Comparison of ENCODE assay signal across 23 cellular contexts in the genomic region with DNA sequence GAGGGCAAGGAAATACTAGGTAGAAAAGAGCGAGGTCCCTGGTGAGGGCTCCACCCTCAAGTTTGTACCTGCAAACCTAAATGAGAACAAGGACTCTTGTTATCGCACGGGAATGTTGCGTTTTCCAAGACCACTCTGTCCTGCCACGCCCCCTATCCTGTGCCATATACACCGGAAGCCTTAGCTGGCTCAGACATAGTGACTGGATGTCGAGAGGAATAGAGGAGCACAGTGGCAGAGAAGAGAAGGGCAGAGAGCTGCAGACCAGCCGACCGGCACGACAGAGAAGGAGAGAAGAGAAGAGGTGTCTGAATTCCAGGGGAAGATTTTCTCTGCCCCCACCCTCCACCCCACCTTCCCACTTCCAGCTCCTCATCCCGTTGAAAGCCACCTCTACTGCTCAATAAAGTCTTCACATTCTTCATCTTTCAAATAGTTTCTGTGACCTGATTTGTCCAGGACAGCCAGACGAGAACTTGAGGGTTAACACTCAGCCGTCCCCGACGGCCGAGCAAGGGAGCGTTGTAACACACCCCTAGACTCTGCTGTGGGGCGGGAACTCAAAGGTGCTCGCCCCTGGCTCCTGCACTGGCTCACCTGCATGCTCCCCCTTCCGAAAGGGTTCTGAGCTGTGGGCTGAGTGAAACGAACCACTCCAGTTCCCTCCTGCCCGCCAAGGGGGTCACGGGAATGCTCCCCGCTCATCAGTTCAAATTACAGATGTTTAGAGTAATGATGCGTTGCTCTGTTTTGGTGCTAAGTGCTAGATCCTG. TPM values are rescaled to one million over a fixed set of nuclear protein-coding genes. Genes with fewer than 3 reads are reported as not detected.
"Had no signal": no experiment of that assay in that cellular context is flagged by ENCODE, and none has a peak within 500 bp of the region (broad histone marks: within the 10 kb centered on the region; RNA-seq: fewer than 3 reads in every experiment).

No MANE protein-coding gene starts in this region.

- H3K36me3 ChIP-seq: adrenal gland had no signal

- H3K27ac ChIP-seq: adrenal gland, KMS-11, PC-9 had no signal

- DNase-seq: activated CD4-positive, alpha-beta memory T cell treated with anti-CD3 and anti-CD28 coated beads for 36 hours; activated CD4-positive, alpha-beta T cell treated with anti-CD3 and anti-CD28 coated beads, Interleukin-2, amount 10 ng/mL, durations not matched to agents 7 days and 5 days; activated CD4-positive, CD25-positive, alpha-beta regulatory T cell treated with anti-CD3 and anti-CD28 coated beads, Interleukin-2, amount 50 U/mL, for 72 hours; activated CD8-positive, alpha-beta memory T cell treated with anti-CD3 and anti-CD28 coated beads for 24 hours; activated gamma-delta T cell; activated naive CD4-positive, alpha-beta T cell treated with anti-CD3 and anti-CD28 coated beads for 36 hours; activated T-cell treated with anti-CD3 and anti-CD28 coated beads, Interleukin-2, amount 50 U/mL, for 4 hours; adrenal gland; anterior cingulate cortex; NCI-H1092; NCI-H1417; NCI-H1694; NCI-H2029; NCI-H2107; NCI-H2171 treated with DMSO at 0.1 percent for 48 hours; NCI-H446; NCI-H524; PC-9; SHP77 treated with DMSO at 0.1 percent for 48 hours had no signal

- ATAC-seq: activated T-cell treated with anti-CD3 and anti-CD28 coated beads, Interleukin-2, amount 50 U/mL, for 4 hours had no signal

- H3K4me1 ChIP-seq: adrenal gland had no signal

- H3K9me3 ChIP-seq: adrenal gland had no signal

- H3K4me3 ChIP-seq: adrenal gland, PC-9 had no signal

- H3K4me1 Mint-ChIP-seq: activated CD4-positive, alpha-beta T cell treated with anti-CD3 and anti-CD28 coated beads, Interleukin-2, amount 10 ng/mL, durations not matched to agents 7 days and 5 days had no signal

- H3K36me3 Mint-ChIP-seq: activated CD4-positive, alpha-beta memory T cell treated with anti-CD3 and anti-CD28 coated beads for 36 hours; activated naive CD8-positive, alpha-beta T cell had no signal

- H3K27me3 ChIP-seq: adrenal gland had no signal

- H3K9me3 Mint-ChIP-seq: activated CD4-positive, alpha-beta memory T cell treated with anti-CD3 and anti-CD28 coated beads for 36 hours; activated CD4-positive, alpha-beta T cell treated with anti-CD3 and anti-CD28 coated beads, Interleukin-2, amount 10 ng/mL, durations not matched to agents 7 days and 5 days; activated naive CD4-positive, alpha-beta T cell treated with anti-CD3 and anti-CD28 coated beads for 36 hours; activated T-cell treated with anti-CD3 and anti-CD28 coated beads, Interleukin-2, amount 50 U/mL, for 4 hours; T-helper 1 cell treated with Interleukin-12 subunit alpha and Interleukin-12 subunit beta and Interleukin-4 antibody, amounts not matched to agents 30 μg/mL and 1 μg/mL, for 36 hours had no signal

- H3K27ac Mint-ChIP-seq: activated CD4-positive, alpha-beta memory T cell treated with anti-CD3 and anti-CD28 coated beads for 36 hours; activated CD4-positive, alpha-beta T cell treated with anti-CD3 and anti-CD28 coated beads, Interleukin-2, amount 10 ng/mL, durations not matched to agents 7 days and 5 days; activated naive CD4-positive, alpha-beta T cell treated with anti-CD3 and anti-CD28 coated beads for 36 hours; activated naive CD8-positive, alpha-beta T cell; T-helper 1 cell treated with Interleukin-12 subunit alpha and Interleukin-12 subunit beta and Interleukin-4 antibody, amounts not matched to agents 30 μg/mL and 1 μg/mL, for 36 hours had no signal

- H3K4me3 Mint-ChIP-seq: activated CD4-positive, alpha-beta memory T cell treated with anti-CD3 and anti-CD28 coated beads for 36 hours; activated CD4-positive, alpha-beta T cell treated with anti-CD3 and anti-CD28 coated beads, Interleukin-2, amount 10 ng/mL, durations not matched to agents 7 days and 5 days; activated naive CD4-positive, alpha-beta T cell treated with anti-CD3 and anti-CD28 coated beads for 36 hours; activated naive CD8-positive, alpha-beta T cell; activated T-cell treated with anti-CD3 and anti-CD28 coated beads, Interleukin-2, amount 50 U/mL, for 4 hours; T-helper 1 cell treated with Interleukin-12 subunit alpha and Interleukin-12 subunit beta and Interleukin-4 antibody, amounts not matched to agents 30 μg/mL and 1 μg/mL, for 36 hours had no signal

- H3K27me3 Mint-ChIP-seq: activated CD4-positive, alpha-beta T cell treated with anti-CD3 and anti-CD28 coated beads, Interleukin-2, amount 10 ng/mL, durations not matched to agents 7 days and 5 days; activated naive CD8-positive, alpha-beta T cell had no signal

RNA-seq across cellular contexts. Expression of gene COL3A1, which starts 24.9 kb away (rescaled TPM):
- total RNA-seq: activated CD4-positive, alpha-beta memory T cell treated with anti-CD3 and anti-CD28 coated beads for 36 hours; activated CD4-positive, alpha-beta T cell treated with anti-CD3 and anti-CD28 coated beads, Interleukin-2, amount 10 ng/mL, durations not matched to agents 7 days and 5 days; activated naive CD4-positive, alpha-beta T cell treated with anti-CD3 and anti-CD28 coated beads for 36 hours; MCF 10A; PC-9 had no signal
